In the genomic region with DNA sequence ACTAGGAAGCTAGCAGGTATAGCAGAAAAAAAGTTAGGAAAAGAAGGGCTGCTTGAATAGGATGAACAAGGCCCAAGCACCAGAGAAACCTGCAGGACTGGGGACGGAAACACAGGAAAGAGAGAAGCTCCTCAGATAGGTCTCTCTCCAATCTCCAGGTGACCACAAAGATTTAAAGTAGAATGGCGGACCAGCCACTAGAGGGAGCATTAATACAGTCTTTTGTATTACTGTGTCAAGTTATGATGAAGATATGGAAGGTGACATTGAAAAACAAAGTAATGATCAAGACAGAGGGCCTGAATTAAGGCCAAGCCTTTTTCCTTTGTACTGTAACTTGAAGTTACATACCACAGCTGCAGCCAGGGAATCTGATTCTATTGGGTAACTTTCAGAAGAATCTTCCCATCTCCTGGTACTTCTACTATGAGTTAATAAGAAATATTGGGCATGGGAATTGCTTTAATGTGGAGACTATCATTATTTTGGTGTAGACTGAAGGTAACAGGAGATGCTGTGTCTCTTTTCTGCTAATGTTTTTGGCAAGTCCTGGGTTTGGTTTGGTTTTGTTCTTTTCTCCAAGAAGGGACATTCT, we compare ENCODE assay signal across 9 cellular contexts. TPM values are rescaled to one million over a fixed set of nuclear protein-coding genes. Genes with fewer than 3 reads are reported as not detected.
A peak's percentile ranks its signal among the peaks of the same experiment; 100 is the strongest.
DNase-seq lines count a peak whose midpoint lies in the region; ATAC-seq, FAIRE-seq and TF ChIP-seq lines count a peak whose summit lies in the region.
"Had no signal": no experiment of that assay in that cellular context is flagged by ENCODE, and none has a peak within 500 bp of the region (broad histone marks: within the 10 kb centered on the region; RNA-seq: fewer than 3 reads in every experiment).

No MANE protein-coding gene starts in this region.

- H3K9ac ChIP-seq in SU-DHL-6 (ENCODE audit: low read length) = no peak overlapping the region

- H3K27ac ChIP-seq in SU-DHL-6 (ENCODE audit: low read depth, low read length) = no peak overlapping the region

- H3K9me2 ChIP-seq in SU-DHL-6 (replicated peaks; ENCODE audit: insufficient read depth, low read length) = no peaks in the 10 kb centered on the region

- FAIRE-seq in islet of Langerhans (lab: Jason Lieb, UNC) = peak; percentile 96
- FAIRE-seq: A204.1 had no signal

- no peak overlapping the region for H3K4me2 ChIP-seq in SU-DHL-6 (ENCODE audit: low read depth, low read length, poor library complexity, severe bottlenecking)

- H2AFZ ChIP-seq in SU-DHL-6 (ENCODE audit: low read depth, low read length, severe bottlenecking) = no peak overlapping the region

- H3K9me3 ChIP-seq in SU-DHL-6 (ENCODE audit: insufficient read depth, low read length) = no peaks in the 10 kb centered on the region

- DNase-seq in DMS 273 (lab: John Stamatoyannopoulos, UW; ENCODE audit: unreplicated experiment) (peak; percentile 51), DMS 273 treated with DMSO at 0.1 percent for 48 hours (lab: John Stamatoyannopoulos, UW) (no peak), HT-29 (ENCODE audit: low spot score) (peak; percentile 89), amniotic stem cell (lab: John Stamatoyannopoulos, UW) (peak; percentile 12)
- peak in 2 of 3 experiments; percentile 12 to 44 for DNase-seq in stimulated activated CD4-positive, alpha-beta T cell treated with anti-CD3 and anti-CD28 coated beads, TNF-alpha, amount 100 ng/mL, for 4 hours (ENCODE audit: low read depth in 3 of 3)

- H3F3A ChIP-seq in SU-DHL-6 (ENCODE audit: insufficient read depth) = no peaks in the 10 kb centered on the region

- no peak overlapping the region for H3K4me3 ChIP-seq in SU-DHL-6 (ENCODE audit: insufficient read depth, low read length, poor library complexity, severe bottlenecking)

- peak; percentile 82 for TF ChIP-seq CTCF in SU-DHL-6 (IDR thresholded peaks at IDR 0.05; ENCODE audit: insufficient read depth, low read length, poor library complexity, severe bottlenecking)

- H3K79me2 ChIP-seq in SU-DHL-6 (ENCODE audit: insufficient read depth, low read length) = no peaks in the 10 kb centered on the region

- H4K20me1 ChIP-seq in SU-DHL-6 (ENCODE audit: low read depth, low read length) = no peaks in the 10 kb centered on the region

- 0 out of 2 replicates have a peak, but pooled peaks cover 3% of the 10 kb centered on the region for H3K27me3 ChIP-seq in SU-DHL-6 (ENCODE audit: low read length)

- peak; percentile 83 for ATAC-seq in GM21526 (IDR thresholded peaks at IDR 0.05; ENCODE audit: low FRiP score, unreplicated experiment)

- no peaks in the 10 kb centered on the region for H3K36me3 ChIP-seq in SU-DHL-6 (ENCODE audit: low read length)

RNA-seq across cellular contexts. Expression of gene OR2AG2, which starts 33.8 kb away (rescaled TPM):
- 0.15 and 0.16 TPM in 2 replicates for total RNA-seq in HT-29 (2014; rRNA removed; shearing (Covaris generic))

RNA-seq across cellular contexts. Expression of gene OR2AG1, which starts 44.9 kb away (rescaled TPM):
- not detected in 2 replicates for total RNA-seq in HT-29 (2014; rRNA removed; shearing (Covaris generic))

RNA-seq across cellular contexts. Expression of gene MRPL17, which starts 54.8 kb away (rescaled TPM):
- total RNA-seq in HT-29 (2014; rRNA removed; shearing (Covaris generic)) = 94.8 and 99.8 TPM in 2 replicates
